In genomic region chr1:89822109-89822962, GRCh38 we compare ENCODE assay signal across 8 cellular contexts. TPM values are rescaled to one million over a fixed set of nuclear protein-coding genes. Genes with fewer than 3 reads are reported as not detected.
DNase-seq lines count a peak whose midpoint lies in the region; ATAC-seq and TF ChIP-seq lines count a peak whose summit lies in the region.

No MANE protein-coding gene starts in this region.

- TF ChIP-seq CTCF in heart right ventricle (IDR thresholded peaks at IDR 0.05): no peak
- no peak for TF ChIP-seq CTCF in VCaP (conservative IDR thresholded peaks at IDR 0.05)
- TF ChIP-seq CTCF in spleen (IDR thresholded peaks at IDR 0.05 in 8 of 11, conservative IDR thresholded peaks at IDR 0.05 in 3 of 11): no peak

- no peak for DNase-seq in heart right ventricle
- no peak for DNase-seq in Right ventricle myocardium inferior (ENCODE audit: missing footprints)
- peak in 1 of 3 donors; percentile 51 for DNase-seq in right cardiac atrium
- DNase-seq in spleen: peak; percentile 81

- H3K27ac ChIP-seq in heart right ventricle (peak overlapping the region in 7 of 10 donors; percentile 0 to 87 (median 81)), VCaP (peak overlapping the region; percentile 87), right cardiac atrium (ENCODE audit: low read length) (peak overlapping the region; percentile 54), spleen (peak overlapping the region in 7 of 8 donors; percentile 89 to 95 (median 93))

- H3K27me3 ChIP-seq in heart right ventricle (no peaks in the 10 kb centered on the region), right cardiac atrium (ENCODE audit: control insufficient read depth, insufficient read depth) (no peaks in the 10 kb centered on the region), spleen (replicated peaks in 1 of 7) (no peaks in the 10 kb centered on the region)

- no peak for TF ChIP-seq POLR2A in spleen (IDR thresholded peaks at IDR 0.05)

- 66 to 67% methylated on average over 17 of the region's 17 CpGs for WGBS in heart right ventricle, 2 donors
- WGBS in right cardiac atrium: 51% methylated on average over 17 of the region's 17 CpGs
- WGBS in spleen, 5 donors: 39 to 58% (median 50%) methylated on average over 17 of the region's 17 CpGs

- H3K36me3 ChIP-seq in heart right ventricle (no peaks in the 10 kb centered on the region), spleen (peaks cover 0 to 9% (median 0%) of the 10 kb centered on the region in 6 donors)

- H3K9me3 ChIP-seq in heart right ventricle (no peaks in the 10 kb centered on the region), right cardiac atrium (ENCODE audit: control insufficient read depth, low read length) (no peaks in the 10 kb centered on the region), spleen (no peaks in the 10 kb centered on the region)

- ATAC-seq in heart right ventricle (no peak), Right ventricle myocardium inferior (no peak), right cardiac atrium (no peak), HG03175 (IDR thresholded peaks at IDR 0.05; ENCODE audit: unreplicated experiment) (no peak), HG02938 (IDR thresholded peaks at IDR 0.05; ENCODE audit: unreplicated experiment) (no peak), GM21367 (IDR thresholded peaks at IDR 0.05; ENCODE audit: unreplicated experiment) (no peak)

- H3K4me3 ChIP-seq in heart right ventricle (peak overlapping the region in 9 of 10 donors; percentile 85 to 96 (median 92)), right cardiac atrium (ENCODE audit: low read length) (peak overlapping the region; percentile 86), spleen (peak overlapping the region; percentile 85 to 99 (median 94))

- intact Hi-C loops in heart right ventricle (cut with DNase I): loop anchor here in 2 of 10 donors (2.0 to 5.0 kb wide), 2 partner anchors 20 to 170 kb away; no protein-coding TSS in a partner anchor
- intact Hi-C loops in Right ventricle myocardium inferior (cut with DNase I): loop anchor here (5.0 kb wide), 1 partner anchor 165 kb away; no protein-coding TSS in a partner anchor
- intact Hi-C loops in right cardiac atrium (cut with DNase I): no loop called here
- intact Hi-C loops in spleen (cut with DNase I; ENCODE audit: low total_unique reads): no loop called here

- H3K4me1 ChIP-seq in heart right ventricle: peaks cover 0 to 38% (median 32%) of the 10 kb centered on the region in 9 donors
- H3K4me1 ChIP-seq in right cardiac atrium (ENCODE audit: control insufficient read depth, insufficient read depth, low read length): peaks cover 7% of the 10 kb centered on the region
- peaks cover 13 to 68% (median 38%) of the 10 kb centered on the region in 6 donors for H3K4me1 ChIP-seq in spleen

RNA-seq across cellular contexts. Expression of gene LRRC8D, which starts 1.5 kb away (rescaled TPM):
- total RNA-seq in heart right ventricle (1 to 10 TPM; 5.1 to 8.2 (median 6.6) TPM), Right ventricle myocardium inferior (6.2 TPM), right cardiac atrium (1 to 10 TPM; 5.0 to 8.2 (median 7.2) TPM), spleen (10 to 100 TPM; 27.5 to 42.0 (median 37.0) TPM)
- polyA plus RNA-seq in heart right ventricle (10 to 100 TPM in 1 of 2 donors, 1 to 10 TPM in 1; 3.0 to 11.0 TPM), right cardiac atrium (3.6 TPM), spleen (10 to 100 TPM; 12.8 to 14.4 (median 13.6) TPM)
